Comparison of ENCODE assay signal across 26 cellular contexts in the genomic region with DNA sequence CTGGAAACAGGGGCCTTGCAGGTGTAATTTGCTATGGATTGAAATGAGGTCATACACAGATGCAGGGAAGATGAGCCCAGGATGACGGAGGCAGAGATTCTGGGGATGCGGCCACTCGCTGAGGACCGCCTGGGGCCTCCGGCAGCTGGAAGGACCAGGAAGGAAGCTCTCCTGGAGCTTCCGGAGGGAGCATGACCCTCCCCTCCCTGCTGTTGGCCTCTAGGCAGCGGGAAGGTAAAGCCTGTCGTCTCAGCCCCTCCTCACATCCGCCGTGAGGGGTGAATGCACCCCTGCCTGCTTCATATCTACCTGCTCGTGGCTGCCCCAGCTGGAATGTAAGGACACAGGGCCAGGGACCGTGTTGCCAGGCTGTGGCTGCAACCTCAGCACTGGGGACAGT.
"Had no signal": no experiment of that assay in that cellular context is flagged by ENCODE, and none has a peak within 500 bp of the region (broad histone marks: within the 10 kb centered on the region; RNA-seq: fewer than 3 reads in every experiment).

No MANE protein-coding gene starts in this region.

- H3K4me1 Mint-ChIP-seq: activated naive CD8-positive, alpha-beta T cell treated with anti-CD3 and anti-CD28 coated beads for 36 hours had no signal

- H3K36me3 Mint-ChIP-seq: activated naive CD8-positive, alpha-beta T cell treated with anti-CD3 and anti-CD28 coated beads for 36 hours; natural killer cell; stimulated activated naive B cell treated with anti-CD40 and anti-IgM and Interleukin-4, amounts not matched to agents 10 μg/mL and 1 μg/mL and 100 μg/mL, for 72 hours had no signal

- H3K4me3 ChIP-seq: esophagus muscularis mucosa, smooth muscle cell, stomach, suprapubic skin, tibial artery, upper lobe of right lung had no signal

- H3K36me3 ChIP-seq: esophagus muscularis mucosa, stomach, suprapubic skin, tibial artery, upper lobe of right lung had no signal

- ATAC-seq: activated CD4-positive, CD25-positive, alpha-beta regulatory T cell treated with anti-CD3 and anti-CD28 coated beads, Interleukin-2, amount 50 U/mL, for 24 hours; foreskin keratinocyte; natural killer cell; stimulated activated naive B cell treated with anti-CD40 and anti-IgM and Interleukin-4, amounts not matched to agents 10 μg/mL and 1 μg/mL and 100 μg/mL, for 72 hours; upper lobe of right lung had no signal

- H3K27me3 Mint-ChIP-seq: activated naive CD8-positive, alpha-beta T cell treated with anti-CD3 and anti-CD28 coated beads for 36 hours; progenitor cell of endocrine pancreas had no signal

- H3K4me1 ChIP-seq: esophagus muscularis mucosa, foreskin keratinocyte, stomach, suprapubic skin, tibial artery, upper lobe of right lung had no signal

- H3K27ac Mint-ChIP-seq: activated naive CD4-positive, alpha-beta T cell treated with anti-CD3 and anti-CD28 coated beads for 36 hours; activated naive CD8-positive, alpha-beta T cell treated with anti-CD3 and anti-CD28 coated beads for 36 hours; natural killer cell; progenitor cell of endocrine pancreas; stimulated activated naive B cell treated with anti-CD40 and anti-IgM and Interleukin-4, amounts not matched to agents 10 μg/mL and 1 μg/mL and 100 μg/mL, for 72 hours; T-helper 2 cell treated with Interferon-gamma antibody and Interleukin-4, amounts not matched to agents 5 μg/mL and 100 μg/mL, for 36 hours had no signal

- H3K9me3 Mint-ChIP-seq: activated naive CD4-positive, alpha-beta T cell treated with anti-CD3 and anti-CD28 coated beads for 36 hours; activated naive CD8-positive, alpha-beta T cell treated with anti-CD3 and anti-CD28 coated beads for 36 hours; natural killer cell; stimulated activated naive B cell treated with anti-CD40 and anti-IgM and Interleukin-4, amounts not matched to agents 10 μg/mL and 1 μg/mL and 100 μg/mL, for 72 hours had no signal

- H3K27me3 ChIP-seq: esophagus muscularis mucosa, foreskin keratinocyte, upper lobe of right lung had no signal

- H3K4me3 Mint-ChIP-seq: activated naive CD4-positive, alpha-beta T cell treated with anti-CD3 and anti-CD28 coated beads for 36 hours; activated naive CD8-positive, alpha-beta T cell treated with anti-CD3 and anti-CD28 coated beads for 36 hours; natural killer cell; stimulated activated naive B cell treated with anti-CD40 and anti-IgM and Interleukin-4, amounts not matched to agents 10 μg/mL and 1 μg/mL and 100 μg/mL, for 72 hours; T-helper 2 cell treated with Interferon-gamma antibody and Interleukin-4, amounts not matched to agents 5 μg/mL and 100 μg/mL, for 36 hours had no signal

- H3K4me2 ChIP-seq: smooth muscle cell had no signal

- H3K27ac ChIP-seq: esophagus muscularis mucosa, foreskin keratinocyte, stomach, suprapubic skin, tibial artery, upper lobe of right lung, VCaP had no signal

- DNase-seq: activated CD4-positive, alpha-beta T cell treated with anti-CD3 and anti-CD28 coated beads for 48 hours; activated CD4-positive, alpha-beta T cell treated with anti-CD3 and anti-CD28 coated beads, Interleukin-2, amount 50 U/mL, for 48 hours; activated CD8-positive, alpha-beta memory T cell treated with anti-CD3 and anti-CD28 coated beads for 24 hours; activated effector memory CD4-positive, alpha-beta T cell treated with anti-CD3 and anti-CD28 coated beads, Interleukin-2, amount 50 U/mL, for 16 hours; activated naive CD4-positive, alpha-beta T cell treated with anti-CD3 and anti-CD28 coated beads for 36 hours; activated naive CD8-positive, alpha-beta T cell treated with anti-CD3 and anti-CD28 coated beads for 36 hours; central memory CD4-positive, alpha-beta T cell; dermis blood vessel endothelial cell; effector CD4-positive, alpha-beta T cell; foreskin keratinocyte; mesenchymal stem cell; natural killer cell; stimulated activated CD4-positive, alpha-beta T cell treated with anti-CD3 and anti-CD28 coated beads, Interleukin-15, amount 100 ng/mL, for 24 hours; stimulated activated CD4-positive, alpha-beta T cell treated with anti-CD3 and anti-CD28 coated beads, Interleukin-2, amount 100 ng/mL, for 24 hours; stimulated activated naive B cell treated with anti-CD40 and anti-IgM and Interleukin-4, amounts not matched to agents 10 μg/mL and 1 μg/mL and 100 μg/mL, for 72 hours; stomach; T-helper 1 cell; tibial artery; upper lobe of right lung had no signal

- H3K9me3 ChIP-seq: esophagus muscularis mucosa, stomach, suprapubic skin, tibial artery, upper lobe of right lung had no signal
